ENCODE assay signal across 9 cellular contexts in the genomic region with DNA sequence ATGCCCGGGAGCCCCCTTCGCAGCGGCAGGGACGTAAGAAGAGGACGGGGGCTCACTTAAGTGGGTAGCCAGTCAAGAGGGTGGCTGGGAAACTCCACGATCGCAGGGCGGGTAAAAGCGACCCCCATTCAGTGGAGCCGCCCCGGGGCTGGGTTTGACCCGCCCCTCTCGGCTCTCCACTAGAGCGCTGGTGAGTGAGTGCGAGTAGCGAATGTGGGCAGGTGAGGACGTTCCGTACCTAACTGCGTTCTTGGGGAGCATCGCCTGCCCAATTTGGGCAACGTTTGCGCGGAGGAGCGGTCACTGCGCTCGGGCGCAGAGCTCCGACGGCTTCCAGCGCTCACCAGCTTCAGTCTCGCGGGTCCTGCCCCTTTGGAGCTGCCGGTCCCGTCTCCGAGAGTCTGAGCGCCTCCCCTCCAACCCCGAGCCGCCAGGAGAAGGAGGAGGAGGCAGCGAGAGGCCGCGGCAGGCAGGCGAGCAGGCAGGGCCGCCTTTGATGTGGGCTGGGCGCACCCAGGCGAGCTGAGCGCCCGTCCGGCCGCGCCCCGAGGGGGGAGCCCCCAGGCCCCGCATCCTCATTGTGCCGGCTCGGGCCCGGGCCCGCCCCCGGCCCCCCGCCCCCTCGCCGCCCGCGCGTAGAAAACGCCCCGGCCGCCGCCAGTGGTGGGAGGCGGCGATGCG. TPM values are rescaled to one million over a fixed set of nuclear protein-coding genes. Genes with fewer than 3 reads are reported as not detected.
A peak's percentile ranks its signal among the peaks of the same experiment; 100 is the strongest.
DNase-seq lines count a peak whose midpoint lies in the region; TF ChIP-seq lines count a peak whose summit lies in the region.
"Had no signal": no experiment of that assay in that cellular context is flagged by ENCODE, and none has a peak within 500 bp of the region (broad histone marks: within the 10 kb centered on the region; RNA-seq: fewer than 3 reads in every experiment).

FGF18 (plus strand) TSS at position 666 of the 681 bp plus-strand sequence. CDS start 553 bp downstream, outside the sequence.

- H3K9me3 ChIP-seq in HAP-1 = no peaks in the 10 kb centered on the region
- H3K9me3 ChIP-seq: adrenal gland had no signal

- H3K4me3 Mint-ChIP-seq in activated T-helper 2 cell treated with anti-CD3 and anti-CD28 coated beads, Interferon-gamma antibody, Interleukin-2, Interleukin-4, amounts not matched to agents 10 μg/mL and 5 μg/mL and 100 μg/mL, durations not matched to agents 14 hours and 24 hours and 36 hours (ENCODE audit: low read depth) = peak within 1 kb of the TSS; percentile 71
- H3K4me3 Mint-ChIP-seq in osteocyte (ENCODE audit: unreplicated experiment) = peak within 1 kb of the TSS; percentile 77

- H3K9me3 Mint-ChIP-seq in activated T-helper 2 cell treated with anti-CD3 and anti-CD28 coated beads, Interferon-gamma antibody, Interleukin-2, Interleukin-4, amounts not matched to agents 10 μg/mL and 5 μg/mL and 100 μg/mL, durations not matched to agents 14 hours and 24 hours and 36 hours = no peaks in the 10 kb centered on the region
- no peaks in the 10 kb centered on the region for H3K9me3 Mint-ChIP-seq in osteocyte (ENCODE audit: unreplicated experiment)

- H3K4me1 ChIP-seq in HAP-1 = peaks cover 2% of the 10 kb centered on the region; the same call in 1 of the 2 replicates

- peaks cover 27% of the 10 kb centered on the region for H3K27me3 Mint-ChIP-seq in activated T-helper 2 cell treated with anti-CD3 and anti-CD28 coated beads, Interferon-gamma antibody, Interleukin-2, Interleukin-4, amounts not matched to agents 10 μg/mL and 5 μg/mL and 100 μg/mL, durations not matched to agents 14 hours and 24 hours and 36 hours (ENCODE audit: low read depth)
- peaks cover 3% of the 10 kb centered on the region for H3K27me3 Mint-ChIP-seq in osteocyte (ENCODE audit: unreplicated experiment)

- in situ Hi-C loops in G401 (cut with HindIII; ENCODE audit: low sequenced_read_pairs) = no loop called here
- in situ Hi-C loops in HAP-1 (cut with MboI; ENCODE audit: low sequenced_read_pairs) = loop anchor here (5.0 to 10.0 kb wide), 2 partner anchors 436 to 623 kb away; no protein-coding TSS in a partner anchor

- H3K36me3 Mint-ChIP-seq in activated T-helper 2 cell treated with anti-CD3 and anti-CD28 coated beads, Interferon-gamma antibody, Interleukin-2, Interleukin-4, amounts not matched to agents 10 μg/mL and 5 μg/mL and 100 μg/mL, durations not matched to agents 14 hours and 24 hours and 36 hours (ENCODE audit: low read depth) = peaks cover 5% of the 10 kb centered on the region
- peaks cover 2% of the 10 kb centered on the region for H3K36me3 Mint-ChIP-seq in osteocyte (ENCODE audit: unreplicated experiment)

- intact Hi-C loops in activated T-helper 2 cell treated with anti-CD3 and anti-CD28 coated beads, Interferon-gamma antibody, Interleukin-2, Interleukin-4, amounts not matched to agents 10 μg/mL and 5 μg/mL and 100 μg/mL, durations not matched to agents 14 hours and 24 hours and 36 hours (cut with micrococcal nuclease) = loop anchor here (1.0 to 10.0 kb wide), 4 partner anchors 104 to 626 kb away; no protein-coding TSS in a partner anchor

- no peaks in the 10 kb centered on the region for H3K36me3 ChIP-seq in HAP-1 (replicated peaks)
- H3K36me3 ChIP-seq: adrenal gland had no signal

- peaks cover 5% of the 10 kb centered on the region for H3K4me1 Mint-ChIP-seq in activated T-helper 2 cell treated with anti-CD3 and anti-CD28 coated beads, Interferon-gamma antibody, Interleukin-2, Interleukin-4, amounts not matched to agents 10 μg/mL and 5 μg/mL and 100 μg/mL, durations not matched to agents 14 hours and 24 hours and 36 hours (ENCODE audit: low read depth)
- peaks cover 23% of the 10 kb centered on the region for H3K4me1 Mint-ChIP-seq in osteocyte (ENCODE audit: unreplicated experiment)

- H3K27me3 ChIP-seq in HAP-1 (ENCODE audit: low read depth) = peaks cover 10% of the 10 kb centered on the region

- TF ChIP-seq CTCF in osteocyte (IDR thresholded peaks at IDR 0.05) = peak; percentile 11

- H3K4me3 ChIP-seq in HAP-1 = peak within 1 kb of the TSS; percentile 25

- DNase-seq in G401 (ENCODE audit: low spot score) = peak; percentile 36
- DNase-seq in HAP-1 (ENCODE audit: low spot score in 2 of 2) = peak in 1 of 2 experiments; percentile 66
- DNase-seq in NCI-H2227 treated with DMSO at 0.1 percent for 48 hours (lab: John Stamatoyannopoulos, UW) = peak; percentile 25
- DNase-seq in activated T-helper 2 cell treated with anti-CD3 and anti-CD28 coated beads, Interferon-gamma antibody, Interleukin-2, Interleukin-4, amounts not matched to agents 10 μg/mL and 5 μg/mL and 100 μg/mL, durations not matched to agents 14 hours and 24 hours and 36 hours (ENCODE audit: low spot score) = peak; percentile 53
- DNase-seq in germinal center (ENCODE audit: low spot score) = peak; percentile 48
- DNase-seq in osteocyte (ENCODE audit: extremely low spot score, unreplicated experiment) = peak; percentile 87
- no peak for DNase-seq in cortex of kidney (lab: John Stamatoyannopoulos, UW)
- no peak for DNase-seq in hippocampal formation (lab: John Stamatoyannopoulos, UW)

- no peak within 1 kb of the TSS for H3K27ac Mint-ChIP-seq in activated T-helper 2 cell treated with anti-CD3 and anti-CD28 coated beads, Interferon-gamma antibody, Interleukin-2, Interleukin-4, amounts not matched to agents 10 μg/mL and 5 μg/mL and 100 μg/mL, durations not matched to agents 14 hours and 24 hours and 36 hours
- H3K27ac Mint-ChIP-seq in osteocyte (ENCODE audit: unreplicated experiment) = peak within 1 kb of the TSS; percentile 72

RNA-seq across cellular contexts. Expression of gene FGF18, which starts in this region (rescaled TPM):
- 1.5 and 2.4 TPM in 2 replicates for total RNA-seq in G401 (2014; rRNA removed; shearing (Covaris generic))
- total RNA-seq in activated T-helper 2 cell treated with anti-CD3 and anti-CD28 coated beads, Interferon-gamma antibody, Interleukin-2, Interleukin-4, amounts not matched to agents 10 μg/mL and 5 μg/mL and 100 μg/mL, durations not matched to agents 14 hours and 24 hours and 36 hours = 0.16 TPM in 1 of 2 replicates, not detected in the other
- total RNA-seq in osteocyte = 5.9 and 6.0 TPM in 2 replicates

Comparison
In these comparisons a context has a peak if more than half of its experiments do, and no peak if none do; other contexts are left out.
1. Peak in DNase-seq in activated T-helper 2 cell treated with anti-CD3 and anti-CD28 coated beads, Interferon-gamma antibody, Interleukin-2, Interleukin-4, amounts not matched to agents 10 μg/mL and 5 μg/mL and 100 μg/mL, durations not matched to agents 14 hours and 24 hours and 36 hours; RNA of the gene not detected or under 1 TPM.
2. DNase-seq: peak in G401 (single experiment), NCI-H2227 treated with DMSO at 0.1 percent for 48 hours (single experiment), germinal center (single experiment) and osteocyte (single experiment); none in cortex of kidney (single experiment) and hippocampal formation (0 of 2).